ENCODE assay signal across 28 cellular contexts in genomic region chr7:103833401-103833800, GRCh38.
"Had no signal": no experiment of that assay in that cellular context is flagged by ENCODE, and none has a peak within 500 bp of the region (broad histone marks: within the 10 kb centered on the region; RNA-seq: fewer than 3 reads in every experiment).

No MANE protein-coding gene starts in this region.

- H3K27ac ChIP-seq: ascending aorta, breast epithelium, cardiac muscle cell, coronary artery, dorsolateral prefrontal cortex, esophagus squamous epithelium, gastroesophageal sphincter had no signal

- H3K4me1 ChIP-seq: ascending aorta, breast epithelium, esophagus squamous epithelium, gastroesophageal sphincter had no signal

- H3K4me3 ChIP-seq: ascending aorta, breast epithelium, cardiac muscle cell, coronary artery, dorsolateral prefrontal cortex, esophagus squamous epithelium, gastroesophageal sphincter had no signal

- H3K9me3 ChIP-seq: ascending aorta, breast epithelium, esophagus squamous epithelium, gastroesophageal sphincter had no signal

- DNase-seq: activated CD4-positive, alpha-beta memory T cell treated with anti-CD3 and anti-CD28 coated beads for 36 hours; activated CD4-positive, alpha-beta T cell treated with anti-CD3 and anti-CD28 coated beads for 36 hours; activated CD4-positive, alpha-beta T cell treated with anti-CD3 and anti-CD28 coated beads, Interleukin-2, amount 10 ng/mL, durations not matched to agents 24 days and 14 days; activated CD4-positive, CD25-positive, alpha-beta regulatory T cell; activated CD4-positive, CD25-positive, alpha-beta regulatory T cell treated with anti-CD3 and anti-CD28 coated beads, Interleukin-2, amount 50 U/mL, for 72 hours; activated CD8-positive, alpha-beta memory T cell treated with anti-CD3 and anti-CD28 coated beads, Interleukin-2, amount 10 ng/mL, durations not matched to agents 7 days and 5 days; activated CD8-positive, alpha-beta memory T cell treated with anti-CD3 and anti-CD28 coated beads, Interleukin-2, amount 50 U/mL, for 4 hours; activated CD8-positive, alpha-beta T cell treated with anti-CD3 and anti-CD28 coated beads, Interleukin-2, amount 10 ng/mL, durations not matched to agents 7 days and 5 days; activated gamma-delta T cell; activated naive CD4-positive, alpha-beta T cell; activated naive CD4-positive, alpha-beta T cell treated with anti-CD3 and anti-CD28 coated beads, Interleukin-2, amount 10 ng/mL, durations not matched to agents 7 days and 5 days; activated naive CD8-positive, alpha-beta T cell treated with anti-CD3 and anti-CD28 coated beads, Interleukin-2, amount 10 ng/mL, durations not matched to agents 7 days and 5 days; activated T-cell treated with anti-CD3 and anti-CD28 coated beads, Interleukin-2, amount 50 U/mL, for 1 hour; activated T-cell treated with anti-CD3 and anti-CD28 coated beads, Interleukin-2, amount 50 U/mL, for 48 hours; central memory CD4-positive, alpha-beta T cell; dorsolateral prefrontal cortex; effector memory CD4-positive, alpha-beta T cell; endodermal cell; esophagus squamous epithelium; foreskin melanocyte; head of caudate nucleus; T-helper 2 cell had no signal

- H3K27me3 ChIP-seq: ascending aorta, breast epithelium, cardiac muscle cell, esophagus squamous epithelium, gastroesophageal sphincter had no signal

- ATAC-seq: activated CD4-positive, alpha-beta T cell treated with anti-CD3 and anti-CD28 coated beads for 36 hours; activated CD8-positive, alpha-beta memory T cell treated with anti-CD3 and anti-CD28 coated beads, Interleukin-2, amount 10 ng/mL, durations not matched to agents 7 days and 5 days; activated CD8-positive, alpha-beta T cell treated with anti-CD3 and anti-CD28 coated beads, Interleukin-2, amount 10 ng/mL, durations not matched to agents 7 days and 5 days; activated naive CD4-positive, alpha-beta T cell treated with anti-CD3 and anti-CD28 coated beads, Interleukin-2, amount 50 U/mL, for 72 hours; gastroesophageal sphincter had no signal

- H3K36me3 ChIP-seq: ascending aorta, breast epithelium, cardiac muscle cell, esophagus squamous epithelium, gastroesophageal sphincter had no signal
